Comparison of ENCODE assay signal across 29 cellular contexts in the genomic region with DNA sequence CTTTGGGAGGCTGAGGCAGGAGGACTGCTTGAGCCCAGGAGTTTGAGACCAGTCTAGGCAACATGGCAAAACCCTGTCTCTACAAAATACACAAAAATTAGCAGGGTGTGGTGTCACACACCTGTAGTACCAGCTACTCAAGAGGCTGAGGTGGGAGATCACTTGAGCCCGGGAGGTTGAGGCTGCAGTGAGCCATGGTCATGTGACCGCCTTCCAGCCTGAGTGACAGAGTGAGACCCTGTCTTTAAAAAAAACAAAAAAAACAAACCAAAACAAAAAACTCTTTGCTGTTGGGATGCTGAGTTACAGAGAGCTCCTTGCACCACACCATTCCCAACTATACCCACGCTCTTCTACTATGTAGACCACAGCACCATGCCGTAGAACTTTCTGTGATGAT.
"Had no signal": no experiment of that assay in that cellular context is flagged by ENCODE, and none has a peak within 500 bp of the region (broad histone marks: within the 10 kb centered on the region; RNA-seq: fewer than 3 reads in every experiment).

No MANE protein-coding gene starts in this region.

- H3K27me3 Mint-ChIP-seq: activated CD8-positive, alpha-beta memory T cell treated with anti-CD3 and anti-CD28 coated beads, Interleukin-2, amount 10 ng/mL, durations not matched to agents 7 days and 5 days; activated naive CD4-positive, alpha-beta T cell treated with anti-CD3 and anti-CD28 coated beads, Interleukin-2, amount 50 U/mL, for 24 hours had no signal

- H3K36me3 Mint-ChIP-seq: activated CD8-positive, alpha-beta memory T cell treated with anti-CD3 and anti-CD28 coated beads, Interleukin-2, amount 10 ng/mL, durations not matched to agents 7 days and 5 days; activated naive CD4-positive, alpha-beta T cell treated with anti-CD3 and anti-CD28 coated beads, Interleukin-2, amount 50 U/mL, for 24 hours; immature natural killer cell; memory B cell; natural killer cell had no signal

- FAIRE-seq: endothelial cell of umbilical vein, kidney, urothelium cell line had no signal

- H3K9me3 Mint-ChIP-seq: activated naive CD4-positive, alpha-beta T cell treated with anti-CD3 and anti-CD28 coated beads, Interleukin-2, amount 50 U/mL, for 24 hours; activated naive CD8-positive, alpha-beta T cell treated with anti-CD3 and anti-CD28 coated beads, Interleukin-2, amount 50 U/mL, for 24 hours; activated T-helper 2 cell treated with anti-CD3 and anti-CD28 coated beads, Interferon-gamma antibody, Interleukin-2, Interleukin-4, amounts not matched to agents 10 μg/mL and 5 μg/mL and 100 μg/mL, durations not matched to agents 14 hours and 24 hours and 36 hours; immature natural killer cell; memory B cell; natural killer cell; T-helper 1 cell treated with Interleukin-12 subunit alpha and Interleukin-12 subunit beta and Interleukin-4 antibody, amounts not matched to agents 30 μg/mL and 1 μg/mL, for 36 hours had no signal

- ATAC-seq: activated CD8-positive, alpha-beta memory T cell treated with anti-CD3 and anti-CD28 coated beads, Interleukin-2, amount 10 ng/mL, durations not matched to agents 7 days and 5 days; activated CD8-positive, alpha-beta T cell treated with anti-CD3 and anti-CD28 coated beads, Interleukin-2, amount 10 ng/mL, durations not matched to agents 7 days and 5 days; activated naive CD8-positive, alpha-beta T cell treated with anti-CD3 and anti-CD28 coated beads, Interleukin-2, amount 50 U/mL, for 24 hours; body of pancreas; gastroesophageal sphincter; left colon; natural killer cell had no signal

- H3K36me3 ChIP-seq: gastroesophageal sphincter, right atrium auricular region, spleen had no signal

- H3K4me1 Mint-ChIP-seq: activated CD8-positive, alpha-beta memory T cell treated with anti-CD3 and anti-CD28 coated beads, Interleukin-2, amount 10 ng/mL, durations not matched to agents 7 days and 5 days; activated naive CD4-positive, alpha-beta T cell treated with anti-CD3 and anti-CD28 coated beads, Interleukin-2, amount 50 U/mL, for 24 hours; activated naive CD8-positive, alpha-beta T cell treated with anti-CD3 and anti-CD28 coated beads, Interleukin-2, amount 50 U/mL, for 24 hours; immature natural killer cell; memory B cell; natural killer cell had no signal

- H3K27me3 ChIP-seq: body of pancreas, gastroesophageal sphincter, right atrium auricular region, spleen, testis had no signal

- H3K27ac ChIP-seq: body of pancreas had no signal

- H3K4me3 ChIP-seq: body of pancreas, gastroesophageal sphincter, right atrium auricular region, spleen, testis had no signal

- H3K4me1 ChIP-seq: body of pancreas had no signal

- H3K4me3 Mint-ChIP-seq: activated CD8-positive, alpha-beta memory T cell treated with anti-CD3 and anti-CD28 coated beads, Interleukin-2, amount 10 ng/mL, durations not matched to agents 7 days and 5 days; activated CD8-positive, alpha-beta T cell treated with anti-CD3 and anti-CD28 coated beads, Interleukin-2, amount 10 ng/mL, durations not matched to agents 7 days and 5 days; activated naive CD4-positive, alpha-beta T cell treated with anti-CD3 and anti-CD28 coated beads, Interleukin-2, amount 50 U/mL, for 24 hours; activated naive CD8-positive, alpha-beta T cell treated with anti-CD3 and anti-CD28 coated beads, Interleukin-2, amount 50 U/mL, for 24 hours; immature natural killer cell; memory B cell; natural killer cell; T-helper 1 cell treated with Interleukin-12 subunit alpha and Interleukin-12 subunit beta and Interleukin-4 antibody, amounts not matched to agents 30 μg/mL and 1 μg/mL, for 36 hours had no signal

- H3K9me3 ChIP-seq: body of pancreas, gastroesophageal sphincter, right atrium auricular region, spleen, testis had no signal

- H3K27ac Mint-ChIP-seq: activated CD8-positive, alpha-beta memory T cell treated with anti-CD3 and anti-CD28 coated beads, Interleukin-2, amount 10 ng/mL, durations not matched to agents 7 days and 5 days; activated CD8-positive, alpha-beta T cell treated with anti-CD3 and anti-CD28 coated beads, Interleukin-2, amount 10 ng/mL, durations not matched to agents 7 days and 5 days; activated naive CD4-positive, alpha-beta T cell treated with anti-CD3 and anti-CD28 coated beads, Interleukin-2, amount 50 U/mL, for 24 hours; activated naive CD8-positive, alpha-beta T cell treated with anti-CD3 and anti-CD28 coated beads, Interleukin-2, amount 50 U/mL, for 24 hours; activated T-helper 2 cell treated with anti-CD3 and anti-CD28 coated beads, Interferon-gamma antibody, Interleukin-2, Interleukin-4, amounts not matched to agents 10 μg/mL and 5 μg/mL and 100 μg/mL, durations not matched to agents 14 hours and 24 hours and 36 hours; immature natural killer cell; memory B cell; natural killer cell; T-helper 1 cell treated with Interleukin-12 subunit alpha and Interleukin-12 subunit beta and Interleukin-4 antibody, amounts not matched to agents 30 μg/mL and 1 μg/mL, for 36 hours had no signal

- DNase-seq: activated CD4-positive, alpha-beta T cell treated with anti-CD3 and anti-CD28 coated beads for 1 hour; activated CD4-positive, alpha-beta T cell treated with anti-CD3 and anti-CD28 coated beads, Interleukin-2, amount 50 U/mL, for 1 hour; activated CD8-positive, alpha-beta memory T cell treated with anti-CD3 and anti-CD28 coated beads, Interleukin-2, amount 10 ng/mL, durations not matched to agents 7 days and 5 days; activated CD8-positive, alpha-beta T cell treated with anti-CD3 and anti-CD28 coated beads, Interleukin-2, amount 10 ng/mL, durations not matched to agents 7 days and 5 days; activated naive CD8-positive, alpha-beta T cell treated with anti-CD3 and anti-CD28 coated beads, Interleukin-2, amount 50 U/mL, for 24 hours; activated T-cell treated with anti-CD3 and anti-CD28 coated beads, Interleukin-2, amount 50 U/mL, for 48 hours; anterior cingulate cortex; body of pancreas; caudate nucleus; cortex of kidney; hypothalamus; immature natural killer cell; kidney; left colon; natural killer cell; spleen; stimulated activated naive CD4-positive, alpha-beta T cell; SW 1271; T-helper 9 cell; testis; trophoblast cell had no signal
